ENCODE assay signal across 8 cellular contexts in the genomic region with DNA sequence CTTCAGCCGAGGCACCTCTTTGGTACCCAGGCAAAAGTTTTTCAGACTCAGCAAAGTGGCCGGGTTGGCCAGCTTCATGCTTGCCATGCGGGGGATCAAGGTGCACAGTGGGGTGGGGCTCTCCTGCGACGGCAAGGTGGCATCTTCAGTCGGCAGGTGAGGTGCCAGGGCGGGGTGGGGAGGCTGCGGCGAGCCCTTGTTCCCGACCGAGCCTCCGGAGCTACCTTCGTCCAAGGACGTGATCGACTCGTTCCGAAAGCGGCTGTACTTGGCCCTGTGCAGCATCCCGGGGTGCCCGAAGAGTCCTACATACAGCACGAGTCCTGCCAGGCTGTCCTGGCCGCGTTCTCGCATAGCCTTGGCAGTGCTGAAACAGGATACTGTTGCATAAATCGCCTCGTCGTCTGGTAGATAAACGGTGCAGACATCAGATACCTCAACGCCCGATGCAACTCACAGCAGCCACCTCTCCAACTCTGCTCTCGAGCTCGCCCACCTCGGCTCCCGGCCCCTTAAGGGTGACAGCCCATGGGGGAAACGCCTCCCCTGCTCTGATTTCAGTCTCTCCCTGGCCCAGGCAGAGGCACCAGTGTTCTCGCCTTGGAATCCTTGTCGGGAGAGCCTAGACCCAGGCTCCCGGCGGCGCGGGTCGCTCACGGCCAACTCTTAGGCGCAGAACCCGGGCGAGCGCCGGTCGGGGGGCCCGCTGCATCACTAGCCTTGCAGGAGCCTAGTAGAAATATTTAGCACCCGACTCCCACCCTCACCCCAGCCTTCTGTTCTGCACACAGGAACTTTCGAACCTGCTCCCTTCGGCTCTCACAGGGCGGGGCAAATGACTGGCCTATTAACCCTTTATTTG. TPM values are rescaled to one million over a fixed set of nuclear protein-coding genes. Genes with fewer than 3 reads are reported as not detected.
DNase-seq lines count a peak whose midpoint lies in the region; ATAC-seq and TF ChIP-seq lines count a peak whose summit lies in the region.

No MANE protein-coding gene starts in this region.

- H3K4me1 ChIP-seq in fibroblast of lung (ENCODE audit: control insufficient read depth, extremely low read depth, insufficient read depth, low read length): peaks cover 3% of the 10 kb centered on the region

- peaks cover 39% of the 10 kb centered on the region for H3K4me1 Mint-ChIP-seq in T-helper 2 cell treated with Interferon-gamma antibody and Interleukin-4, amounts not matched to agents 5 μg/mL and 100 μg/mL, for 36 hours (ENCODE audit: low read depth)

- H3K36me3 Mint-ChIP-seq in T-helper 2 cell treated with Interferon-gamma antibody and Interleukin-4, amounts not matched to agents 5 μg/mL and 100 μg/mL, for 36 hours (ENCODE audit: low read depth): peaks cover 3% of the 10 kb centered on the region

- DNase-seq in T-helper 2 cell treated with Interferon-gamma antibody and Interleukin-4, amounts not matched to agents 5 μg/mL and 100 μg/mL, for 36 hours (ENCODE audit: low spot score): no peak
- DNase-seq in fibroblast of lung (ENCODE audit: low read depth in 2 of 2): peak; percentile 49 to 54

- H3K27me3 Mint-ChIP-seq in T-helper 2 cell treated with Interferon-gamma antibody and Interleukin-4, amounts not matched to agents 5 μg/mL and 100 μg/mL, for 36 hours (ENCODE audit: low read depth): no peaks in the 10 kb centered on the region

- no peaks in the 10 kb centered on the region for H3K9me2 ChIP-seq in neural cell (ENCODE audit: insufficient read depth, low read length)

- H3K4me2 ChIP-seq in fibroblast of lung (ENCODE audit: extremely low read depth, insufficient read depth, low read length) (peak overlapping the region; percentile 92), neural cell (ENCODE audit: low read length) (peak overlapping the region; percentile 65)

- peak overlapping the region; percentile 71 for H3K4me3 Mint-ChIP-seq in T-helper 2 cell treated with Interferon-gamma antibody and Interleukin-4, amounts not matched to agents 5 μg/mL and 100 μg/mL, for 36 hours

- H4K20me1 ChIP-seq in fibroblast of lung (ENCODE audit: control insufficient read depth, extremely low read depth, insufficient read depth, low read length): no peaks in the 10 kb centered on the region
- no peaks in the 10 kb centered on the region for H4K20me1 ChIP-seq in neural cell (ENCODE audit: insufficient read depth)

- H3K9me3 Mint-ChIP-seq in T-helper 2 cell treated with Interferon-gamma antibody and Interleukin-4, amounts not matched to agents 5 μg/mL and 100 μg/mL, for 36 hours: no peaks in the 10 kb centered on the region

- H3K79me2 ChIP-seq in fibroblast of lung (ENCODE audit: control insufficient read depth, insufficient read depth, low read length) (no peaks in the 10 kb centered on the region), neural cell (replicated peaks; ENCODE audit: insufficient read depth, low read length) (no peaks in the 10 kb centered on the region)

- TF ChIP-seq RAD21 in neural cell (conservative IDR thresholded peaks at IDR 0.05): no peak

- H3K36me3 ChIP-seq in fibroblast of lung (ENCODE audit: control insufficient read depth, insufficient read depth, low read length) (no peaks in the 10 kb centered on the region), neural cell (ENCODE audit: insufficient read depth, low read length) (no peaks in the 10 kb centered on the region)

- H2AFZ ChIP-seq in fibroblast of lung (ENCODE audit: low read length) (peak overlapping the region; percentile 87), neural cell (ENCODE audit: low read depth, low read length) (peak overlapping the region; percentile 22)

- TF ChIP-seq CTCF in 22Rv1 (IDR thresholded peaks at IDR 0.05) (no peak), fibroblast of lung (conservative IDR thresholded peaks at IDR 0.05 in 1 of 2, IDR thresholded peaks at IDR 0.05 in 1 of 2; ENCODE audit: low read depth in 1 of 2, low read length in 2 of 2) (no peak), neural cell (IDR thresholded peaks at IDR 0.05; ENCODE audit: poor library complexity, severe bottlenecking) (no peak)

- H3K27ac ChIP-seq in 22Rv1 (peak overlapping the region; percentile 47), fibroblast of lung (ENCODE audit: insufficient read depth, low read length) (peak overlapping the region; percentile 1), neural cell (ENCODE audit: low read length) (peak overlapping the region; percentile 85)

- no peaks in the 10 kb centered on the region for H3K27me3 ChIP-seq in fibroblast of lung (ENCODE audit: control insufficient read depth, insufficient read depth, low read length)
- H3K27me3 ChIP-seq in neural cell (ENCODE audit: insufficient read depth, low read depth, low read length): peaks cover 15% of the 10 kb centered on the region

- H3K4me3 ChIP-seq in fibroblast of lung (replicated peaks in 1 of 4; ENCODE audit: control extremely low read depth in 1 of 4, insufficient read depth in 1 of 4, low read depth in 3 of 4, low read length in 4 of 4): peak overlapping the region; percentile 36 to 91 (median 55)
- H3K4me3 ChIP-seq in neural cell (ENCODE audit: low read length): peak overlapping the region; percentile 83

- H3K9me3 ChIP-seq in fibroblast of lung (ENCODE audit: control insufficient read depth, insufficient read depth, low read depth, low read length): no peaks in the 10 kb centered on the region
- no peaks in the 10 kb centered on the region for H3K9me3 ChIP-seq in neural cell (ENCODE audit: low read length)

- H3K9ac ChIP-seq in fibroblast of lung (ENCODE audit: insufficient read depth, low read length) (peak overlapping the region; percentile 16), neural cell (ENCODE audit: low read length) (peak overlapping the region; percentile 80)

- H3F3A ChIP-seq in neural cell (ENCODE audit: insufficient read depth, low read length, poor library complexity, severe bottlenecking): no peaks in the 10 kb centered on the region

- ATAC-seq in GM19023 (IDR thresholded peaks at IDR 0.05; ENCODE audit: unreplicated experiment) (peak; percentile 23), HG02852 (IDR thresholded peaks at IDR 0.05; ENCODE audit: unreplicated experiment) (no peak), GM18519 (IDR thresholded peaks at IDR 0.05; ENCODE audit: low FRiP score, unreplicated experiment) (no peak), GM21737 (IDR thresholded peaks at IDR 0.05; ENCODE audit: unreplicated experiment) (no peak)

- no peak for TF ChIP-seq EP300 in neural cell (conservative IDR thresholded peaks at IDR 0.05; ENCODE audit: poor library complexity, severe bottlenecking)

- H3K27ac Mint-ChIP-seq in T-helper 2 cell treated with Interferon-gamma antibody and Interleukin-4, amounts not matched to agents 5 μg/mL and 100 μg/mL, for 36 hours: no peak overlapping the region

TF ChIP-seq in neural cell, 6 proteins besides CTCF, POLR2A, EP300 and RAD21:
- peak; percentile 46 for TF ChIP-seq MXI1 (conservative IDR thresholded peaks at IDR 0.05; ENCODE audit: poor library complexity, severe bottlenecking)
- TF ChIP-seq SMC3 (conservative IDR thresholded peaks at IDR 0.05; ENCODE audit: poor library complexity): no peak
TF ChIP-seq in neural cell: peak in this region for 1.

RNA-seq across cellular contexts. Expression of gene SHC4, which starts 0.8 kb away (rescaled TPM):
- total RNA-seq in fibroblast of lung: 0.77 and 1.5 TPM in 2 replicates
- polyA plus RNA-seq in fibroblast of lung (0.75 and 0.94 TPM in 2 replicates), neural cell (4.5 and 5.0 TPM in 2 replicates)
- polyA plus RNA-seq in fibroblast of lung (2012): 0.73 and 0.96 TPM in 2 replicates
- polyA minus RNA-seq in fibroblast of lung (ENCODE audit: low replicate concordance) (1.5 TPM in 1 of 2 replicates, not detected in the other), neural cell (8.8 and 10.7 TPM in 2 replicates)

Comparison
In these comparisons a context has a peak if more than half of its experiments do, and no peak if none do; other contexts are left out.
1. H3K27ac ChIP-seq: peak in every context shown above with its lines; median percentile 85 in neural cell; 47 in 22Rv1; 1 in fibroblast of lung.